In the genomic region with DNA sequence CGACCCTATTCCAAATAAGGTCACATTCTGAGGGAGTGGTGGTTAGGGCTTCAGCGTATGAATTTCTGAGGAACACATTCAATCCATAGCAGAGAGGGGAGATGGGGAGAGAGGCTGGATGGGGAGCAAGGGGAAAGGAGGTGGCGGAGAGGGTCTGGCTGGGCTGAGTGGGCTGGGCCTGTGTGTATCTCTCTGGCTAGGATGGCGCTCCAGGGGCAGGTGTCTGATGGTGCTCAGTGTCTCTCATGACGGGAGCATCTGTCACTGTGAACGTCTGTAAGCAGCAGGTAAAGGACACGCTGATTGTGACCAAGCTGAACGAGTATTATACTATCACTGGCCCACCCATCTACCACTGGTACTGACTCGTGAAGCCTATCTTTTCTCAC, we compare ENCODE assay signal across 30 cellular contexts.
DNase-seq lines count a peak whose midpoint lies in the region; ATAC-seq, FAIRE-seq and TF ChIP-seq lines count a peak whose summit lies in the region.
"Had no signal": no experiment of that assay in that cellular context is flagged by ENCODE, and none has a peak within 500 bp of the region (broad histone marks: within the 10 kb centered on the region; RNA-seq: fewer than 3 reads in every experiment).

No MANE protein-coding gene starts in this region.

- dilution Hi-C loops in IMR-90 (cut with HindIII; ENCODE audit: low sequenced_read_pairs, unreplicated experiment): no loop called here

- no TSS peak for BruUV-seq in IMR-90 (replicated peaks; lab: Mats Ljungman, UMichigan)

- H3K4me3 ChIP-seq in IMR-90 (ENCODE audit: insufficient read depth, low read depth, low read length): no peak overlapping the region
- H3K4me3 ChIP-seq in mucosa of rectum (ENCODE audit: low read length in 2 of 2): no peak overlapping the region
- no peak overlapping the region for H3K4me3 ChIP-seq in stomach
- H3K4me3 ChIP-seq: BLaER1, lower lobe of right lung, mucosa of descending colon, right lobe of liver, thoracic aorta had no signal

- peaks cover 0 to 20% of the 10 kb centered on the region in 2 experiments; a peak in 3 of 4 replicates for H3K79me1 ChIP-seq in IMR-90 (ENCODE audit: low read depth in 1 of 2, low read length in 2 of 2)

- H4K20me1 ChIP-seq in IMR-90 (ENCODE audit: insufficient read depth, low read length): no peaks in the 10 kb centered on the region
- H4K20me1 ChIP-seq: BLaER1 had no signal

- in situ Hi-C loops in IMR-90 (cut with MboI; ENCODE audit: low sequenced_read_pairs): loop anchor here (10.0 kb wide), 1 partner anchor 143 kb away; no protein-coding TSS in a partner anchor

- 0 out of 2 replicates have a peak overlapping the region, but pooled peaks have one; percentile 44 for H2AK5ac ChIP-seq in IMR-90 (ENCODE audit: low read depth, low read length)

- H3K9me1 ChIP-seq in IMR-90 (ENCODE audit: insufficient read depth, low read length): peaks cover 9% of the 10 kb centered on the region; the same call in 1 of the 2 replicates

- no peak for FAIRE-seq in urothelium cell line (lab: Jason Lieb, UNC)
- FAIRE-seq: GM19239, islet of Langerhans had no signal

- DNase-seq in IMR-90 (no peak), SK-N-DZ (ENCODE audit: low spot score) (peak; percentile 39), stomach (no peak), left colon (no peak), urothelium cell line (ENCODE audit: low spot score) (no peak)
- DNase-seq: activated CD4-positive, alpha-beta T cell treated with anti-CD3 and anti-CD28 coated beads for 36 hours; activated naive CD8-positive, alpha-beta T cell treated with anti-CD3 and anti-CD28 coated beads, Interleukin-2, amount 50 U/mL, for 24 hours; activated T-cell treated with anti-CD3 and anti-CD28 coated beads, Interleukin-2, amount 50 U/mL, for 48 hours; COR-L47; DMS79; GF-D8; H9; lower lobe of right lung; NCI-H1092; NCI-H1694 treated with DMSO at 0.1 percent for 48 hours; NCI-H345; right lobe of liver; RPMI8226; SK-N-SH; stimulated activated CD4-positive, alpha-beta T cell treated with anti-CD3 and anti-CD28 coated beads, Interleukin-15, amount 100 ng/mL, for 24 hours; stimulated activated naive CD4-positive, alpha-beta T cell; T-helper 17 cell had no signal

- H3K4me2 ChIP-seq in IMR-90 (ENCODE audit: low read depth, low read length): no peak overlapping the region
- H3K4me2 ChIP-seq: BLaER1, SK-N-SH had no signal

- no peak overlapping the region for H3K18ac ChIP-seq in IMR-90 (ENCODE audit: low read depth, low read length)

- intact Hi-C loops in IMR-90 (cut with micrococcal nuclease): no loop called here
- intact Hi-C loops in stomach (cut with DNase I; ENCODE audit: low total_unique reads): loop anchor here (10.0 kb wide), 1 partner anchor 143 kb away; no protein-coding TSS in a partner anchor
- intact Hi-C loops in left colon (cut with DNase I, micrococcal nuclease): no loop called here

- no peak overlapping the region for H3K4ac ChIP-seq in IMR-90 (ENCODE audit: low read depth, low read length)

- H3K56ac ChIP-seq in IMR-90 (ENCODE audit: extremely low read depth, insufficient read depth, low read length): no peak overlapping the region

- H4K8ac ChIP-seq in IMR-90 (ENCODE audit: low read depth in 2 of 2, low read length in 2 of 2): peak overlapping the region in 1 of 2 experiments; percentile 2; a peak in 1 of 4 replicates

- ATAC-seq in IMR-90 (ENCODE audit: low read depth) (no peak), HG03135 (IDR thresholded peaks at IDR 0.05; ENCODE audit: unreplicated experiment) (no peak), GM21528 (IDR thresholded peaks at IDR 0.05; ENCODE audit: low FRiP score, unreplicated experiment) (no peak), left colon (no peak)
- ATAC-seq: activated CD4-positive, alpha-beta T cell treated with anti-CD3 and anti-CD28 coated beads for 36 hours; activated naive CD8-positive, alpha-beta T cell treated with anti-CD3 and anti-CD28 coated beads, Interleukin-2, amount 50 U/mL, for 24 hours; T-helper 17 cell had no signal

- CTCF ChIA-PET in IMR-90 (lab: Yijun Ruan, JAX): no interaction called here

- TF ChIP-seq RAD21 in IMR-90 (IDR thresholded peaks at IDR 0.05; ENCODE audit: low read length): no peak

- no peaks in the 10 kb centered on the region for H3K27me3 ChIP-seq in IMR-90 (ENCODE audit: control insufficient read depth, insufficient read depth, low read length)
- H3K27me3 ChIP-seq in mucosa of rectum (ENCODE audit: control insufficient read depth in 2 of 2, insufficient read depth in 2 of 2, low read length in 2 of 2): no peaks in the 10 kb centered on the region
- H3K27me3 ChIP-seq in stomach: no peaks in the 10 kb centered on the region
- H3K27me3 ChIP-seq: BLaER1, right lobe of liver had no signal

- H3K36me3 ChIP-seq in IMR-90 (ENCODE audit: control insufficient read depth, insufficient read depth, low read length): no peaks in the 10 kb centered on the region
- no peaks in the 10 kb centered on the region for H3K36me3 ChIP-seq in mucosa of rectum (ENCODE audit: control insufficient read depth in 2 of 2, insufficient read depth in 2 of 2, low read length in 2 of 2)
- H3K36me3 ChIP-seq in stomach: no peaks in the 10 kb centered on the region
- H3K36me3 ChIP-seq: lower lobe of right lung, right lobe of liver, thoracic aorta had no signal

- no peak overlapping the region for H3K27ac ChIP-seq in IMR-90 (ENCODE audit: insufficient read depth, low read length)
- H3K27ac ChIP-seq in mucosa of rectum (ENCODE audit: low read depth in 2 of 2, low read length in 2 of 2): peak overlapping the region; percentile 30 to 38
- H3K27ac ChIP-seq in stomach: peak overlapping the region in 4 of 5 donors; percentile 20 to 82 (median 46)
- H3K27ac ChIP-seq: BLaER1, lower lobe of right lung, right lobe of liver, thoracic aorta had no signal

- H3K9ac ChIP-seq in IMR-90 (ENCODE audit: low read depth, low read length) (no peak overlapping the region), mucosa of rectum (ENCODE audit: low read depth in 1 of 2, low read length in 2 of 2) (no peak overlapping the region)
- H3K9ac ChIP-seq: BLaER1, SK-N-SH had no signal

- 100% methylated on average over 1 of the region's 9 CpGs; no CpG with 5 or more reads in 1 of the 2 experiments for WGBS in IMR-90 (ENCODE audit: extremely low coverage in 2 of 2, insufficient read length in 1 of 2), 2 experiments
- WGBS in stomach, 5 donors: 72 to 84% (median 78%) methylated on average over 9 of the region's 9 CpGs

- no peak overlapping the region for H4K5ac ChIP-seq in IMR-90 (ENCODE audit: low read depth, low read length)

- H3K14ac ChIP-seq in IMR-90 (replicated peaks; ENCODE audit: low read depth, low read length): no peak overlapping the region

- no peak overlapping the region for H2BK20ac ChIP-seq in IMR-90 (ENCODE audit: low read depth, low read length)

- H3K4me1 ChIP-seq in IMR-90 (ENCODE audit: control insufficient read depth, insufficient read depth, low read length) (no peaks in the 10 kb centered on the region), mucosa of rectum (ENCODE audit: control insufficient read depth in 2 of 2, insufficient read depth in 2 of 2, low read length in 2 of 2) (peaks cover under 1% of the 10 kb centered on the region in 2 donors), stomach (peaks cover 4 to 22% (median 13%) of the 10 kb centered on the region in 4 donors)

- TF ChIP-seq EP300 in stomach (IDR thresholded peaks at IDR 0.05): no peak

- POLR2A ChIA-PET in IMR-90 (lab: Charles Lee; ENCODE audit: unreplicated experiment): no interaction called here

- no peak overlapping the region for H2BK120ac ChIP-seq in IMR-90 (ENCODE audit: low read depth, low read length)

- H2AFZ ChIP-seq in IMR-90 (replicated peaks; ENCODE audit: low read length, poor library complexity): no peak overlapping the region

- no peak overlapping the region for H4K91ac ChIP-seq in IMR-90 (ENCODE audit: insufficient read depth, low read depth, low read length)

- no peak overlapping the region for H2BK15ac ChIP-seq in IMR-90 (ENCODE audit: low read depth, low read length)

- no peak for TF ChIP-seq CTCF in IMR-90 (conservative IDR thresholded peaks at IDR 0.05; ENCODE audit: low read depth, low read length)
- no peak for TF ChIP-seq CTCF in stomach (IDR thresholded peaks at IDR 0.05)

- TF ChIP-seq POLR2A in IMR-90 (IDR thresholded peaks at IDR 0.05; ENCODE audit: low read depth, low read length) (no peak), stomach (IDR thresholded peaks at IDR 0.05) (no peak)

- no peaks in the 10 kb centered on the region for H3K9me3 ChIP-seq in IMR-90 (ENCODE audit: control insufficient read depth, insufficient read depth, low read length)
- H3K9me3 ChIP-seq in mucosa of rectum (ENCODE audit: control insufficient read depth in 2 of 2, low read length in 2 of 2): no peaks in the 10 kb centered on the region
- H3K9me3 ChIP-seq in stomach: no peaks in the 10 kb centered on the region
- H3K9me3 ChIP-seq: BLaER1, lower lobe of right lung, mucosa of descending colon, right lobe of liver, SK-N-SH, thoracic aorta had no signal

- no peak overlapping the region for H3K23ac ChIP-seq in IMR-90 (ENCODE audit: low read depth, low read length)

- no peak overlapping the region for H2AK9ac ChIP-seq in IMR-90 (replicated peaks; ENCODE audit: low read depth, low read length, poor library complexity)

- H2BK5ac ChIP-seq in IMR-90 (ENCODE audit: low read depth, low read length, poor library complexity, severe bottlenecking): no peak overlapping the region

TF ChIP-seq in IMR-90, 13 proteins besides CTCF, POLR2A, EP300 and RAD21:
- TF ChIP-seq CEBPB (IDR thresholded peaks at IDR 0.05; ENCODE audit: low read depth, low read length) (no peak), SMC3 (IDR thresholded peaks at IDR 0.05; ENCODE audit: low read depth, low read length) (no peak), FOS (IDR thresholded peaks at IDR 0.05; ENCODE audit: low read depth, low read length) (no peak), NFE2L2 (IDR thresholded peaks at IDR 0.05; ENCODE audit: low read depth, low read length) (no peak), MAZ (IDR thresholded peaks at IDR 0.05; ENCODE audit: borderline replicate concordance, low read depth, low read length) (no peak), CHD1 (IDR thresholded peaks at IDR 0.05; ENCODE audit: low read depth, low read length) (no peak), RCOR1 (IDR thresholded peaks at IDR 0.05; ENCODE audit: insufficient replicate concordance, low read length) (no peak), MXI1 (IDR thresholded peaks at IDR 0.05; ENCODE audit: borderline replicate concordance, low read depth, low read length) (no peak)
